17 cellular contexts compared by ENCODE assay signal in the genomic region with DNA sequence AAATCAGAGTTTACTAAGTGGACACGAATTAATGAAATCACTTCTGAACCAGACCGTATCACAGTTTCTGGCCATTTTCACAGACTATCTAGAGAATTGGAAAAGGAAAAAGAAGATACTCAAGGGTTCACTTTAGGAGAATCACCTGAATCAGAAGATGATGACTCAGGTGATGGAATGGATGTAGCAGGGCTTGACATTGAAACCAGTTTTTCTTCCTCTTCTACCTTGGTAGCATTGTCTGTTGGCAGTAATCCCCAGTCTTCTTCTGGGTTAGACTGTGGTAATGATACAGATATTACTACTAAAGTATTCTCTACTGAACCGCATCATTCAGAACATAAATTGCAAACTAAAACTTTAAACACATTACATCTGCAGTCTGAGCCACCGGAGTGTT. TPM values are rescaled to one million over a fixed set of nuclear protein-coding genes. Genes with fewer than 3 reads are reported as not detected.
DNase-seq lines count a peak whose midpoint lies in the region; ATAC-seq, FAIRE-seq and TF ChIP-seq lines count a peak whose summit lies in the region.
"Had no signal": no experiment of that assay in that cellular context is flagged by ENCODE, and none has a peak within 500 bp of the region (broad histone marks: within the 10 kb centered on the region; RNA-seq: fewer than 3 reads in every experiment).

No MANE protein-coding gene starts in this region.

- H3K9me3 Mint-ChIP-seq in stimulated activated memory B cell treated with anti-CD40 and anti-IgM and Interleukin-4, amounts not matched to agents 10 μg/mL and 1 μg/mL and 100 μg/mL, for 72 hours = no peaks in the 10 kb centered on the region
- H3K9me3 Mint-ChIP-seq: CD4-positive, alpha-beta memory T cell had no signal

- H3K9me3 ChIP-seq in OCI-LY7 (ENCODE audit: low read length) = no peaks in the 10 kb centered on the region

- CTCF ChIA-PET in OCI-LY7 (lab: Charles Lee; ENCODE audit: unreplicated experiment) = no interaction called here

- TSS peak; percentile 24 for BruUV-seq in OCI-LY7 (replicated peaks; lab: Mats Ljungman, UMichigan)

- no peaks in the 10 kb centered on the region for H3K27me3 ChIP-seq in bronchial epithelial cell (ENCODE audit: control insufficient read depth, insufficient read depth, low read length)

- H3K4me2 ChIP-seq in OCI-LY7 (ENCODE audit: low read length) = no peak overlapping the region

- peaks cover 4% of the 10 kb centered on the region for H3K4me1 Mint-ChIP-seq in stimulated activated memory B cell treated with anti-CD40 and anti-IgM and Interleukin-4, amounts not matched to agents 10 μg/mL and 1 μg/mL and 100 μg/mL, for 72 hours

- peaks cover 80% of the 10 kb centered on the region for H3K36me3 Mint-ChIP-seq in stimulated activated memory B cell treated with anti-CD40 and anti-IgM and Interleukin-4, amounts not matched to agents 10 μg/mL and 1 μg/mL and 100 μg/mL, for 72 hours

- H2AFZ ChIP-seq in OCI-LY7 (ENCODE audit: low read length) = no peak overlapping the region
- H2AFZ ChIP-seq: GM23248 had no signal

- no peak for FAIRE-seq in bronchial epithelial cell (lab: Jason Lieb, UNC)
- FAIRE-seq: G401.6, GM12892, H1 had no signal

- no peak for DNase-seq in OCI-LY7 (ENCODE audit: low spot score)
- DNase-seq in bronchial epithelial cell (ENCODE audit: low read depth) = peak; percentile 15
- peak; percentile 3 for DNase-seq in epithelial cell of prostate (ENCODE audit: low read depth, low spot score)
- DNase-seq: C1 segment of cervical spinal cord; CD4-positive, alpha-beta memory T cell; COR-L47; DMS153; DND-41; H7; HCEC 1CT had no signal

- H3K27ac ChIP-seq in OCI-LY7 (ENCODE audit: low read depth, low read length, poor library complexity, severe bottlenecking) (no peak overlapping the region), epithelial cell of prostate (no peak overlapping the region)
- H3K27ac ChIP-seq: GM23248 had no signal

- POLR2A ChIA-PET in OCI-LY7 (lab: Charles Lee) = no interaction called here

- intact Hi-C loops in OCI-LY7 (cut with micrococcal nuclease; ENCODE audit: unreplicated experiment) = no loop called here

- H3K4me3 ChIP-seq in OCI-LY7 (ENCODE audit: low read depth, low read length, poor library complexity, severe bottlenecking) = no peak overlapping the region
- no peak overlapping the region for H3K4me3 ChIP-seq in bronchial epithelial cell (ENCODE audit: low read depth, low read length)
- H3K4me3 ChIP-seq: GM23248 had no signal

- H4K20me1 ChIP-seq in OCI-LY7 (ENCODE audit: insufficient read depth, low read length) = no peaks in the 10 kb centered on the region

- H3K36me3 ChIP-seq in OCI-LY7 (ENCODE audit: insufficient read depth, low read length) (peaks cover 96% of the 10 kb centered on the region), bronchial epithelial cell (ENCODE audit: control insufficient read depth, insufficient read depth, low read length) (peaks cover 3% of the 10 kb centered on the region)

- no peak overlapping the region for H3K4me3 Mint-ChIP-seq in stimulated activated memory B cell treated with anti-CD40 and anti-IgM and Interleukin-4, amounts not matched to agents 10 μg/mL and 1 μg/mL and 100 μg/mL, for 72 hours
- H3K4me3 Mint-ChIP-seq: CD4-positive, alpha-beta memory T cell had no signal

- no peak for ATAC-seq in activated CD4-positive, CD25-positive, alpha-beta regulatory T cell treated with anti-CD3 and anti-CD28 coated beads, Interleukin-2, amount 50 U/mL, for 24 hours
- ATAC-seq in GM19455 (IDR thresholded peaks at IDR 0.05; ENCODE audit: unreplicated experiment) = no peak
- no peak for ATAC-seq in stimulated activated memory B cell treated with anti-CD40 and anti-IgM and Interleukin-4, amounts not matched to agents 10 μg/mL and 1 μg/mL and 100 μg/mL, for 72 hours

- H3K27ac Mint-ChIP-seq in stimulated activated memory B cell treated with anti-CD40 and anti-IgM and Interleukin-4, amounts not matched to agents 10 μg/mL and 1 μg/mL and 100 μg/mL, for 72 hours = no peak overlapping the region

- no peaks in the 10 kb centered on the region for H3K27me3 Mint-ChIP-seq in stimulated activated memory B cell treated with anti-CD40 and anti-IgM and Interleukin-4, amounts not matched to agents 10 μg/mL and 1 μg/mL and 100 μg/mL, for 72 hours
- H3K27me3 Mint-ChIP-seq: CD4-positive, alpha-beta memory T cell had no signal

- H3K9me2 ChIP-seq in OCI-LY7 (ENCODE audit: insufficient read depth, low read length) = no peaks in the 10 kb centered on the region

- no peaks in the 10 kb centered on the region for H3K4me1 ChIP-seq in OCI-LY7 (ENCODE audit: insufficient read depth, low read length, poor library complexity, severe bottlenecking)

- no peak for TF ChIP-seq CTCF in OCI-LY7 (conservative IDR thresholded peaks at IDR 0.05; ENCODE audit: low read length)
- TF ChIP-seq CTCF in bronchial epithelial cell (IDR thresholded peaks at IDR 0.05; ENCODE audit: insufficient read depth, low read length, severe bottlenecking) = no peak

- H3K79me2 ChIP-seq in OCI-LY7 (ENCODE audit: insufficient read depth, low read depth, low read length) = no peaks in the 10 kb centered on the region

RNA-seq across cellular contexts. Expression of gene ICE1, which starts 38.5 kb away (rescaled TPM):
- total RNA-seq in OCI-LY7 (2014; rRNA removed; shearing (Covaris generic)) = 24.4 and 25.2 TPM in 2 replicates
- total RNA-seq in OCI-LY7 (2022) (27.3 and 28.0 TPM in 2 replicates), bronchial epithelial cell (17.4 and 19.7 TPM in 2 replicates)
